In genomic region chr12:45257185-45257585, GRCh38 we compare ENCODE assay signal across 1 cellular context.
TF ChIP-seq lines count a peak whose summit lies in the region.

No MANE protein-coding gene starts in this region.

TF ChIP-seq in GM12878, 131 proteins besides CTCF, POLR2A, EP300 and RAD21 (continued from another document):
- TF ChIP-seq EZH2 (IDR thresholded peaks at IDR 0.05; ENCODE audit: borderline replicate concordance, control insufficient read depth, low read depth, low read length) = no peak
- TF ChIP-seq NFXL1 (IDR thresholded peaks at IDR 0.05; ENCODE audit: borderline replicate concordance) = no peak
- TF ChIP-seq ZNF687 (IDR thresholded peaks at IDR 0.05) = no peak
- TF ChIP-seq GATAD2B (conservative IDR thresholded peaks at IDR 0.05; ENCODE audit: low read depth) = no peak
- TF ChIP-seq NKRF (conservative IDR thresholded peaks at IDR 0.05) = no peak
- TF ChIP-seq E2F4 (IDR thresholded peaks at IDR 0.05; ENCODE audit: low read depth, low read length) = no peak
- no peak for TF ChIP-seq PRDM15 (CRISPR knock-in tag; IDR thresholded peaks at IDR 0.05)
- TF ChIP-seq PAX5 (IDR thresholded peaks at IDR 0.05; ENCODE audit: borderline replicate concordance, low read depth, low read length) = no peak
- no peak for TF ChIP-seq WRNIP1 (IDR thresholded peaks at IDR 0.05; ENCODE audit: borderline replicate concordance, low read depth, low read length)
- no peak for TF ChIP-seq SP1 (IDR thresholded peaks at IDR 0.05; ENCODE audit: low read depth, low read length)
- no peak for TF ChIP-seq NR2C2 (IDR thresholded peaks at IDR 0.05; ENCODE audit: borderline replicate concordance, control insufficient read depth, insufficient read length, low read depth)
- no peak for TF ChIP-seq IRF3 (IDR thresholded peaks at IDR 0.05)
- no peak for TF ChIP-seq POU2F2 (IDR thresholded peaks at IDR 0.05; ENCODE audit: borderline replicate concordance, low read depth, low read length)
- no peak for TF ChIP-seq SKIL (IDR thresholded peaks at IDR 0.05; ENCODE audit: low read depth, poor library complexity, severe bottlenecking)
- no peak for TF ChIP-seq SRF (IDR thresholded peaks at IDR 0.05; ENCODE audit: low read depth in 2 of 2, low read length in 2 of 2)
- TF ChIP-seq CEBPB (IDR thresholded peaks at IDR 0.05; ENCODE audit: borderline replicate concordance in 1 of 2, low read depth in 2 of 2, low read length in 2 of 2) = no peak
- no peak; the same call in none of the 2 replicates for TF ChIP-seq EED (IDR thresholded peaks at IDR 0.05; ENCODE audit: low read depth)
- TF ChIP-seq POLR2AphosphoS2 (IDR thresholded peaks at IDR 0.05; ENCODE audit: low read depth, low read length) = no peak
